27 cellular contexts compared by ENCODE assay signal in genomic region chr7:88102686-88103085, GRCh38.
"Had no signal": no experiment of that assay in that cellular context is flagged by ENCODE, and none has a peak within 500 bp of the region (broad histone marks: within the 10 kb centered on the region; RNA-seq: fewer than 3 reads in every experiment).

No MANE protein-coding gene starts in this region.

- DNase-seq: activated CD8-positive, alpha-beta memory T cell treated with anti-CD3 and anti-CD28 coated beads, Interleukin-2, amount 10 ng/mL, durations not matched to agents 7 days and 5 days; activated CD8-positive, alpha-beta T cell treated with anti-CD3 and anti-CD28 coated beads, Interleukin-2, amount 10 ng/mL, durations not matched to agents 7 days and 5 days; activated naive CD4-positive, alpha-beta T cell treated with anti-CD3 and anti-CD28 coated beads for 36 hours; activated naive CD8-positive, alpha-beta T cell treated with anti-CD3 and anti-CD28 coated beads for 36 hours; activated T-cell treated with anti-CD3 and anti-CD28 coated beads, Interleukin-2, amount 50 U/mL, for 48 hours; adrenal gland; aorta; body of pancreas; effector CD8-positive, alpha-beta T cell; islet precursor cell; mammary epithelial cell; naive thymus-derived CD4-positive, alpha-beta T cell; nucleus accumbens; pancreas; psoas muscle; sigmoid colon; small intestine; stimulated activated CD4-positive, alpha-beta T cell treated with anti-CD3 and anti-CD28 coated beads, Interleukin-4, amount 100 ng/mL, for 24 hours; stimulated activated naive CD8-positive, alpha-beta T cell treated with anti-CD3 and anti-CD28 coated beads, Interleukin-15, amount 100 ng/mL, for 72 hours; substantia nigra; T-helper 2 cell; uterus had no signal

- H3K4me3 Mint-ChIP-seq: activated CD8-positive, alpha-beta memory T cell treated with anti-CD3 and anti-CD28 coated beads, Interleukin-2, amount 10 ng/mL, durations not matched to agents 7 days and 5 days; activated CD8-positive, alpha-beta T cell treated with anti-CD3 and anti-CD28 coated beads, Interleukin-2, amount 10 ng/mL, durations not matched to agents 7 days and 5 days; activated naive CD4-positive, alpha-beta T cell treated with anti-CD3 and anti-CD28 coated beads for 36 hours; activated naive CD8-positive, alpha-beta T cell treated with anti-CD3 and anti-CD28 coated beads for 36 hours; mesothelial cell of epicardium; naive thymus-derived CD4-positive, alpha-beta T cell; neural crest cell; stimulated activated effector memory CD8-positive, alpha-beta T cell treated with anti-CD3 and anti-CD28 coated beads, Interleukin-12 subunit alpha, Interleukin-12 subunit beta, amount 100 ng/mL, for 72 hours; stimulated activated naive CD8-positive, alpha-beta T cell treated with anti-CD3 and anti-CD28 coated beads, Interleukin-15, amount 100 ng/mL, for 72 hours; type B pancreatic cell had no signal

- H3K36me3 ChIP-seq: adrenal gland, pancreas, sigmoid colon, uterus had no signal

- H3K4me1 ChIP-seq: body of pancreas, pancreas, psoas muscle, sigmoid colon, uterus had no signal

- H3K9me3 Mint-ChIP-seq: activated naive CD4-positive, alpha-beta T cell treated with anti-CD3 and anti-CD28 coated beads for 36 hours; activated naive CD8-positive, alpha-beta T cell treated with anti-CD3 and anti-CD28 coated beads for 36 hours; mesothelial cell of epicardium; neural crest cell; stimulated activated effector memory CD8-positive, alpha-beta T cell treated with anti-CD3 and anti-CD28 coated beads, Interleukin-12 subunit alpha, Interleukin-12 subunit beta, amount 100 ng/mL, for 72 hours; stimulated activated naive CD8-positive, alpha-beta T cell treated with anti-CD3 and anti-CD28 coated beads, Interleukin-15, amount 100 ng/mL, for 72 hours; type B pancreatic cell had no signal

- H3K27ac Mint-ChIP-seq: activated CD8-positive, alpha-beta memory T cell treated with anti-CD3 and anti-CD28 coated beads, Interleukin-2, amount 10 ng/mL, durations not matched to agents 7 days and 5 days; activated CD8-positive, alpha-beta T cell treated with anti-CD3 and anti-CD28 coated beads, Interleukin-2, amount 10 ng/mL, durations not matched to agents 7 days and 5 days; activated naive CD4-positive, alpha-beta T cell treated with anti-CD3 and anti-CD28 coated beads for 36 hours; activated naive CD8-positive, alpha-beta T cell treated with anti-CD3 and anti-CD28 coated beads for 36 hours; mesothelial cell of epicardium; naive thymus-derived CD4-positive, alpha-beta T cell; type B pancreatic cell had no signal

- H3K36me3 Mint-ChIP-seq: activated CD8-positive, alpha-beta memory T cell treated with anti-CD3 and anti-CD28 coated beads, Interleukin-2, amount 10 ng/mL, durations not matched to agents 7 days and 5 days; activated naive CD8-positive, alpha-beta T cell treated with anti-CD3 and anti-CD28 coated beads for 36 hours; mesothelial cell of epicardium; naive thymus-derived CD4-positive, alpha-beta T cell; stimulated activated effector memory CD8-positive, alpha-beta T cell treated with anti-CD3 and anti-CD28 coated beads, Interleukin-12 subunit alpha, Interleukin-12 subunit beta, amount 100 ng/mL, for 72 hours; type B pancreatic cell had no signal

- H3K4me1 Mint-ChIP-seq: neural crest cell had no signal

- H3K9me3 ChIP-seq: adrenal gland, body of pancreas, pancreas, psoas muscle, sigmoid colon, uterus had no signal

- H3K4me3 ChIP-seq: adrenal gland, body of pancreas, hepatocyte, pancreas, psoas muscle, sigmoid colon, uterus had no signal

- ATAC-seq: activated CD8-positive, alpha-beta memory T cell treated with anti-CD3 and anti-CD28 coated beads, Interleukin-2, amount 10 ng/mL, durations not matched to agents 7 days and 5 days; activated CD8-positive, alpha-beta T cell treated with anti-CD3 and anti-CD28 coated beads, Interleukin-2, amount 10 ng/mL, durations not matched to agents 7 days and 5 days; body of pancreas; naive thymus-derived CD4-positive, alpha-beta T cell; pancreas; psoas muscle had no signal

- H3K27me3 Mint-ChIP-seq: activated CD8-positive, alpha-beta memory T cell treated with anti-CD3 and anti-CD28 coated beads, Interleukin-2, amount 10 ng/mL, durations not matched to agents 7 days and 5 days; activated naive CD8-positive, alpha-beta T cell treated with anti-CD3 and anti-CD28 coated beads for 36 hours; naive thymus-derived CD4-positive, alpha-beta T cell; stimulated activated naive CD8-positive, alpha-beta T cell treated with anti-CD3 and anti-CD28 coated beads, Interleukin-15, amount 100 ng/mL, for 72 hours; type B pancreatic cell had no signal
